ENCODE assay signal across 8 cellular contexts in the genomic region with DNA sequence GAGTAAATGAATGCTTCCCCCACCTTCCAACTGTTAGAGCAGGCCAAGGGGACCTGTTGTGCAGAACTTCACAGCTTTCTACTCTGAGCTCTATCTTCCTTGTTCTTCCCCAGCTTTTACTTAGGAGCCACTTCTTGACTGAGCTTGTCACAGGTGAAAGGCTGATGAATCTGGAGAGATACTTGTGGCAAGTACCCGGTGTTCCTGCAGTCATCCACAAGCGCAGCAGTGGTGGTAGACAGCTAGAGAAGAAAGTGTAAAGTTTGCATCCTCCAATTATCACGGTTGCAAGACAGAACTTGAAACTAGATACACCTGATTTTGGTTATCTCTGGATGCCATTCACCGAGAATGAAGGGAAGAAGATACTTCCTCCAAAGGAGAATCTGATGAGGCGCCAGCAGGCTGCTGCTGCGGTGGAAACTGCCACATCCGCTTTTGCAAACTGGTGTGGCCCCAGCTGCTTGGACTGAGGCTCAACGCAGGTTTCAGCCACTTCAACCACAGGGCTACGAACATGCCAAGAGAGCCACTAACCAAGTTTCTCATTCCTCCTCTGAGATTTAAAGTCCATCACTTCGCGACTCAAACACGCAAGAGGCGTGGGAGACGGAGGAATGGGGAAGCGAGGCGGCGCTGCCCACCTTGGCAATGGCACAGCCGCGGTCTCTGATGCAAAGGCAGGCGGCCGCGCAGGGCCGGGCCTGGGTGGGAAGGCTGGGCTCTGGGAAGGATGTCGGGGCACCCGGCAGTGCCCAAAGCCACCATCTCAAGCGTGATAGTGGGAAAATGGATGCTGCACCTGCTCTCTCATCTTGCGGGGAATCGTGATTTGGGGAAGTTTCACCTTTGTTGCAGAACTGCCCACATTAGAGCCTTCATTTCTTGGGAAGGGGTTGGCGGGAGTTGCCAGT. TPM values are rescaled to one million over a fixed set of nuclear protein-coding genes. Genes with fewer than 3 reads are reported as not detected.
A peak's percentile ranks its signal among the peaks of the same experiment; 100 is the strongest.
DNase-seq lines count a peak whose midpoint lies in the region; ATAC-seq, FAIRE-seq and TF ChIP-seq lines count a peak whose summit lies in the region.

No MANE protein-coding gene starts in this region.

- no peaks in the 10 kb centered on the region for H3K9me3 Mint-ChIP-seq in activated T-helper 1 cell treated with anti-CD3 and anti-CD28 coated beads, Interleukin-12 subunit alpha, Interleukin-12 subunit beta, Interleukin-2, Interleukin-4 antibody, amounts not matched to agents 30 ng/mL and 10 ng/mL and 1 ng/mL, durations not matched to agents 14 hours and 24 hours and 36 hours

- ATAC-seq in GM21825 (IDR thresholded peaks at IDR 0.05; ENCODE audit: unreplicated experiment) (peak; percentile 88), heart right ventricle (peak in 3 of 8 donors; percentile 19 to 36 (median 33))

- peaks cover 23% of the 10 kb centered on the region for H3K4me1 Mint-ChIP-seq in activated T-helper 1 cell treated with anti-CD3 and anti-CD28 coated beads, Interleukin-12 subunit alpha, Interleukin-12 subunit beta, Interleukin-2, Interleukin-4 antibody, amounts not matched to agents 30 ng/mL and 10 ng/mL and 1 ng/mL, durations not matched to agents 14 hours and 24 hours and 36 hours (ENCODE audit: low read depth)

- peak overlapping the region; percentile 72; the same call in 1 of the 2 replicates for H2AFZ ChIP-seq in Loucy (ENCODE audit: low read length)

- H3K4me1 ChIP-seq in Loucy (ENCODE audit: insufficient read depth, low read length, poor library complexity, severe bottlenecking) (no peaks in the 10 kb centered on the region), heart right ventricle (peaks cover 0 to 27% (median 20%) of the 10 kb centered on the region in 9 donors), BE2C (peaks cover 7% of the 10 kb centered on the region; the same call in 1 of the 2 replicates)

- intact Hi-C loops in activated T-helper 1 cell treated with anti-CD3 and anti-CD28 coated beads, Interleukin-12 subunit alpha, Interleukin-12 subunit beta, Interleukin-2, Interleukin-4 antibody, amounts not matched to agents 30 ng/mL and 10 ng/mL and 1 ng/mL, durations not matched to agents 14 hours and 24 hours and 36 hours (cut with micrococcal nuclease), result loop anchor here (1.0 kb wide), 1 partner anchor 353 kb away; no protein-coding TSS in a partner anchor
- intact Hi-C loops in heart right ventricle (cut with DNase I), result no loop called here

- TF ChIP-seq CTCF in Loucy (conservative IDR thresholded peaks at IDR 0.05; ENCODE audit: low read length) (no peak), heart right ventricle (IDR thresholded peaks at IDR 0.05) (no peak), retinal pigment epithelial cell (conservative IDR thresholded peaks at IDR 0.05; ENCODE audit: low read depth, low read length) (peak; percentile 17), BE2C (IDR thresholded peaks at IDR 0.05; ENCODE audit: low read depth, low read length) (no peak)

- no peaks in the 10 kb centered on the region for H3K36me3 Mint-ChIP-seq in activated T-helper 1 cell treated with anti-CD3 and anti-CD28 coated beads, Interleukin-12 subunit alpha, Interleukin-12 subunit beta, Interleukin-2, Interleukin-4 antibody, amounts not matched to agents 30 ng/mL and 10 ng/mL and 1 ng/mL, durations not matched to agents 14 hours and 24 hours and 36 hours (ENCODE audit: low read depth)

- H3K27ac Mint-ChIP-seq in activated T-helper 1 cell treated with anti-CD3 and anti-CD28 coated beads, Interleukin-12 subunit alpha, Interleukin-12 subunit beta, Interleukin-2, Interleukin-4 antibody, amounts not matched to agents 30 ng/mL and 10 ng/mL and 1 ng/mL, durations not matched to agents 14 hours and 24 hours and 36 hours, result peak overlapping the region; percentile 21

- no peaks in the 10 kb centered on the region for H4K20me1 ChIP-seq in Loucy (ENCODE audit: insufficient read depth, low read length, poor library complexity, severe bottlenecking)

- H3K27ac ChIP-seq in heart right ventricle, result peak overlapping the region in 2 of 10 donors; percentile 51 to 55

- H3K9me3 ChIP-seq in Loucy (ENCODE audit: insufficient read depth, low read depth, low read length) (no peaks in the 10 kb centered on the region), heart right ventricle (no peaks in the 10 kb centered on the region), BE2C (no peaks in the 10 kb centered on the region)

- H3K36me3 ChIP-seq in Loucy (ENCODE audit: insufficient read depth, low read length) (no peaks in the 10 kb centered on the region), heart right ventricle (no peaks in the 10 kb centered on the region), BE2C (no peaks in the 10 kb centered on the region)

- peak; percentile 92 for FAIRE-seq in GM12891 (lab: Jason Lieb, UNC)

- H3K4me3 ChIP-seq in Loucy (ENCODE audit: low read length, poor library complexity, severe bottlenecking) (peak overlapping the region; percentile 67), heart right ventricle (peak overlapping the region in 9 of 10 donors; percentile 50 to 67 (median 63)), retinal pigment epithelial cell (ENCODE audit: low read length) (peak overlapping the region; percentile 70), BE2C (ENCODE audit: low read depth, low read length) (no peak overlapping the region)

- H3K9me2 ChIP-seq in Loucy (replicated peaks; ENCODE audit: low read depth, low read length), result no peaks in the 10 kb centered on the region

- H3K4me3 Mint-ChIP-seq in activated T-helper 1 cell treated with anti-CD3 and anti-CD28 coated beads, Interleukin-12 subunit alpha, Interleukin-12 subunit beta, Interleukin-2, Interleukin-4 antibody, amounts not matched to agents 30 ng/mL and 10 ng/mL and 1 ng/mL, durations not matched to agents 14 hours and 24 hours and 36 hours, result peak overlapping the region; percentile 80

- no peaks in the 10 kb centered on the region for H3K79me2 ChIP-seq in Loucy (ENCODE audit: insufficient read depth, low read length)

- peak overlapping the region; percentile 86 for H3K4me2 ChIP-seq in Loucy (ENCODE audit: low read depth, low read length, poor library complexity, severe bottlenecking)

- no peak for TF ChIP-seq POLR2A in GM12891 (IDR thresholded peaks at IDR 0.05; ENCODE audit: low read depth, low read length)

- 35 to 36% methylated on average over 29 of the region's 29 CpGs for WGBS in heart right ventricle, 2 donors

- peak; percentile 64 for DNase-seq in GM12891 (ENCODE audit: insufficient read length, low spot score)
- DNase-seq in activated T-helper 1 cell treated with anti-CD3 and anti-CD28 coated beads, Interleukin-12 subunit alpha, Interleukin-12 subunit beta, Interleukin-2, Interleukin-4 antibody, amounts not matched to agents 30 ng/mL and 10 ng/mL and 1 ng/mL, durations not matched to agents 14 hours and 24 hours and 36 hours (ENCODE audit: low spot score), result peak; percentile 7
- DNase-seq in heart right ventricle, result peak in 1 of 2 donors; percentile 17
- DNase-seq in retinal pigment epithelial cell (ENCODE audit: low read depth), result no peak
- no peak for DNase-seq in cerebellum (ENCODE audit: low spot score)
- DNase-seq in BE2C, result no peak

- H3K27me3 ChIP-seq in Loucy (ENCODE audit: insufficient read depth, low read length, poor library complexity, severe bottlenecking), result peaks cover 24% of the 10 kb centered on the region
- H3K27me3 ChIP-seq in heart right ventricle, result peaks cover 0 to 35% (median 0%) of the 10 kb centered on the region in 7 donors
- H3K27me3 ChIP-seq in BE2C, result no peaks in the 10 kb centered on the region

- no peak overlapping the region for H3K9ac ChIP-seq in Loucy (ENCODE audit: low read depth, low read length, poor library complexity, severe bottlenecking)

- H3F3A ChIP-seq in Loucy (ENCODE audit: low read depth), result no peaks in the 10 kb centered on the region

- H3K27me3 Mint-ChIP-seq in activated T-helper 1 cell treated with anti-CD3 and anti-CD28 coated beads, Interleukin-12 subunit alpha, Interleukin-12 subunit beta, Interleukin-2, Interleukin-4 antibody, amounts not matched to agents 30 ng/mL and 10 ng/mL and 1 ng/mL, durations not matched to agents 14 hours and 24 hours and 36 hours (ENCODE audit: insufficient read depth), result peaks cover 52% of the 10 kb centered on the region

TF ChIP-seq in GM12891, 5 proteins besides CTCF, POLR2A, EP300 and RAD21:
- TF ChIP-seq PAX5 (IDR thresholded peaks at IDR 0.05; ENCODE audit: insufficient read depth, low read length, severe bottlenecking) (no peak), POLR2AphosphoS5 (IDR thresholded peaks at IDR 0.05; ENCODE audit: low read depth, low read length) (no peak), TAF1 (IDR thresholded peaks at IDR 0.05; ENCODE audit: low read depth, low read length) (no peak), POU2F2 (IDR thresholded peaks at IDR 0.05; ENCODE audit: low read depth, low read length) (0 out of 2 replicates have a peak, but pooled peaks have one; percentile 16), SPI1 (IDR thresholded peaks at IDR 0.05; ENCODE audit: low read depth, low read length) (peak; percentile 87)

RNA-seq across cellular contexts. Expression of gene FHIP1A, which starts 1.3 kb away (rescaled TPM):
- polyA plus RNA-seq in GM12891 (2012; ENCODE audit: low read depth, missing spikeins), result 0.37 TPM
- not detected in 2 replicates for total RNA-seq in activated T-helper 1 cell treated with anti-CD3 and anti-CD28 coated beads, Interleukin-12 subunit alpha, Interleukin-12 subunit beta, Interleukin-2, Interleukin-4 antibody, amounts not matched to agents 30 ng/mL and 10 ng/mL and 1 ng/mL, durations not matched to agents 14 hours and 24 hours and 36 hours
- total RNA-seq in heart right ventricle (10 to 100 TPM; 12.6 to 27.7 (median 21.7) TPM), cerebellum (1.9 TPM)
- polyA plus RNA-seq in heart right ventricle, result 1 to 10 TPM in 1 of 2 donors, under 1 TPM in 1; 0.77 to 3.1 TPM
- not detected for polyA plus RNA-seq in BE2C (2012; ENCODE audit: insufficient read depth, insufficient read length, low read depth)

Comparison
In these comparisons a context has a peak if more than half of its experiments do, and no peak if none do; other contexts are left out.
1. DNase-seq: peak in GM12891 (single experiment) and activated T-helper 1 cell treated with anti-CD3 and anti-CD28 coated beads, Interleukin-12 subunit alpha, Interleukin-12 subunit beta, Interleukin-2, Interleukin-4 antibody, amounts not matched to agents 30 ng/mL and 10 ng/mL and 1 ng/mL, durations not matched to agents 14 hours and 24 hours and 36 hours (single experiment); none in retinal pigment epithelial cell (single experiment), cerebellum (single experiment) and BE2C (single experiment).